In genomic region chr11:108501396-108501795, GRCh38 we compare ENCODE assay signal across 18 cellular contexts. TPM values are rescaled to one million over a fixed set of nuclear protein-coding genes. Genes with fewer than 3 reads are reported as not detected.
DNase-seq lines count a peak whose midpoint lies in the region; ATAC-seq, FAIRE-seq and TF ChIP-seq lines count a peak whose summit lies in the region.
"Had no signal": no experiment of that assay in that cellular context is flagged by ENCODE, and none has a peak within 500 bp of the region (broad histone marks: within the 10 kb centered on the region; RNA-seq: fewer than 3 reads in every experiment).

No MANE protein-coding gene starts in this region.

- 4% methylated on average over 5 of the region's 5 CpGs for WGBS in K562 (ENCODE audit: insufficient coverage, low coverage, missing lambda C conversion rate)

- FAIRE-seq in K562 (lab: Jason Lieb, UNC) = no peak

- H3K79me2 ChIP-seq in K562 (ENCODE audit: control insufficient read depth, insufficient read depth, low read length) = peaks cover 11% of the 10 kb centered on the region

- H3K36me3 Mint-ChIP-seq in nephron (ENCODE audit: low read depth) = no peaks in the 10 kb centered on the region
- peaks cover 1% of the 10 kb centered on the region for H3K36me3 Mint-ChIP-seq in activated T-helper 2 cell treated with anti-CD3 and anti-CD28 coated beads, Interferon-gamma antibody, Interleukin-2, Interleukin-4, amounts not matched to agents 10 μg/mL and 5 μg/mL and 100 μg/mL, durations not matched to agents 14 hours and 24 hours and 36 hours (ENCODE audit: low read depth)

- H3K4me2 ChIP-seq in K562 (ENCODE audit: insufficient read depth, low read length) = peak overlapping the region; percentile 68; the same call in 1 of the 2 replicates

- intact Hi-C loops in K562 (cut with micrococcal nuclease) = no loop called here
- intact Hi-C loops in cardiac septum (cut with DNase I) = no loop called here
- intact Hi-C loops in activated T-helper 2 cell treated with anti-CD3 and anti-CD28 coated beads, Interferon-gamma antibody, Interleukin-2, Interleukin-4, amounts not matched to agents 10 μg/mL and 5 μg/mL and 100 μg/mL, durations not matched to agents 14 hours and 24 hours and 36 hours (cut with micrococcal nuclease) = no loop called here

- no peaks in the 10 kb centered on the region for H3K27me3 Mint-ChIP-seq in nephron (ENCODE audit: low read depth)
- H3K27me3 Mint-ChIP-seq in activated T-helper 2 cell treated with anti-CD3 and anti-CD28 coated beads, Interferon-gamma antibody, Interleukin-2, Interleukin-4, amounts not matched to agents 10 μg/mL and 5 μg/mL and 100 μg/mL, durations not matched to agents 14 hours and 24 hours and 36 hours (ENCODE audit: low read depth) = peaks cover 10% of the 10 kb centered on the region
- H3K27me3 Mint-ChIP-seq: CD4-positive, alpha-beta memory T cell had no signal

- peak overlapping the region; percentile 73 for H2AFZ ChIP-seq in K562 (ENCODE audit: low read depth, low read length)

- H3K4me3 ChIP-seq in K562 = no peak overlapping the region
- H3K4me3 ChIP-seq: SJSA1 had no signal

- H3K9ac ChIP-seq in K562 (ENCODE audit: insufficient read depth in 1 of 2, low read depth in 2 of 2, low read length in 2 of 2) = peak overlapping the region in 1 of 2 experiments; percentile 36; a peak in 1 of 4 replicates

- peak overlapping the region in 2 of 3 experiments; percentile 24 to 34 for H3K4me3 Mint-ChIP-seq in nephron
- no peak overlapping the region for H3K4me3 Mint-ChIP-seq in activated T-helper 2 cell treated with anti-CD3 and anti-CD28 coated beads, Interferon-gamma antibody, Interleukin-2, Interleukin-4, amounts not matched to agents 10 μg/mL and 5 μg/mL and 100 μg/mL, durations not matched to agents 14 hours and 24 hours and 36 hours (ENCODE audit: low read depth)
- H3K4me3 Mint-ChIP-seq: B cell had no signal

- TF ChIP-seq RAD21 in K562 (CRISPR knock-in tag; conservative IDR thresholded peaks at IDR 0.05 in 1 of 2, IDR thresholded peaks at IDR 0.05 in 1 of 2) = no peak

- POLR2A ChIA-PET in K562 (lab: Yijun Ruan, JAX) = interaction anchor here (0.7 kb wide), 1 partner anchor 9 kb away, joined by 3 read pairs; no protein-coding TSS in a partner anchor

- no peak for TF ChIP-seq POLR2A in K562 (conservative IDR thresholded peaks at IDR 0.05)

- no peaks in the 10 kb centered on the region for H4K20me1 ChIP-seq in K562 (replicated peaks; ENCODE audit: control insufficient read depth, insufficient read depth, low read length)

- TF ChIP-seq CTCF in K562 (IDR thresholded peaks at IDR 0.05 in 2 of 3, conservative IDR thresholded peaks at IDR 0.05 in 1 of 3; ENCODE audit: insufficient read depth in 2 of 3, low read depth in 1 of 3, low read length in 3 of 3) (no peak), nephron (IDR thresholded peaks at IDR 0.05; ENCODE audit: unreplicated experiment in 3 of 3) (no peak)

- H3K27ac ChIP-seq in K562 (ENCODE audit: extremely low read depth, low read depth, low read length) = peak overlapping the region; percentile 56; the same call in 1 of the 3 replicates
- H3K27ac ChIP-seq: RWPE1, SJSA1 had no signal

- no peak for TF ChIP-seq EP300 in K562 (IDR thresholded peaks at IDR 0.05; ENCODE audit: low read length)

- H3K4me1 ChIP-seq in K562 (replicated peaks in 1 of 2; ENCODE audit: control insufficient read depth in 2 of 2, insufficient read depth in 2 of 2, low read length in 2 of 2) = peaks cover 17 to 31% of the 10 kb centered on the region in 2 experiments

- DNase-seq in AG08396 (ENCODE audit: low spot score) (peak; percentile 30), HCEC 1CT (peak; percentile 27), K562 (ENCODE audit: extremely low read depth in 1 of 4, low spot score in 3 of 4) (no peak), NCI-H1694 (lab: John Stamatoyannopoulos, UW) (no peak), cardiac septum (ENCODE audit: low spot score) (no peak)
- no peak for DNase-seq in activated T-helper 2 cell treated with anti-CD3 and anti-CD28 coated beads, Interferon-gamma antibody, Interleukin-2, Interleukin-4, amounts not matched to agents 10 μg/mL and 5 μg/mL and 100 μg/mL, durations not matched to agents 14 hours and 24 hours and 36 hours (ENCODE audit: low spot score)
- DNase-seq: CD4-positive, alpha-beta memory T cell; GOT3; NCI-H1105; NCI-H1930; NCI-H2171 treated with DMSO at 0.1 percent for 48 hours; NCI-H510A treated with DMSO at 0.1 percent for 48 hours had no signal

- no peaks in the 10 kb centered on the region for H3K27me3 ChIP-seq in K562 (ENCODE audit: control insufficient read depth in 2 of 2, insufficient read depth in 2 of 2, low read length in 2 of 2)
- H3K27me3 ChIP-seq: SJSA1 had no signal

- in situ Hi-C loops in K562 (cut with MboI) = no loop called here

- CTCF ChIA-PET in K562 (lab: Yijun Ruan, JAX; ENCODE audit: low intra/inter-chr PET ratio) = no interaction called here

- H3K27ac Mint-ChIP-seq in nephron = peak overlapping the region in 2 of 3 experiments; percentile 26 to 72
- no peak overlapping the region for H3K27ac Mint-ChIP-seq in activated T-helper 2 cell treated with anti-CD3 and anti-CD28 coated beads, Interferon-gamma antibody, Interleukin-2, Interleukin-4, amounts not matched to agents 10 μg/mL and 5 μg/mL and 100 μg/mL, durations not matched to agents 14 hours and 24 hours and 36 hours
- H3K27ac Mint-ChIP-seq: B cell had no signal

- no TSS peak for BruUV-seq in K562 (replicated peaks; lab: Mats Ljungman, UMichigan)

- H3K9me1 ChIP-seq in K562 (ENCODE audit: control insufficient read depth, insufficient read depth, low read length) = no peaks in the 10 kb centered on the region

- H3K9me3 Mint-ChIP-seq in nephron = no peaks in the 10 kb centered on the region
- no peaks in the 10 kb centered on the region for H3K9me3 Mint-ChIP-seq in activated T-helper 2 cell treated with anti-CD3 and anti-CD28 coated beads, Interferon-gamma antibody, Interleukin-2, Interleukin-4, amounts not matched to agents 10 μg/mL and 5 μg/mL and 100 μg/mL, durations not matched to agents 14 hours and 24 hours and 36 hours

- H3K36me3 ChIP-seq in K562 (ENCODE audit: control insufficient read depth, insufficient read depth, low read length) = no peaks in the 10 kb centered on the region
- H3K36me3 ChIP-seq: SJSA1 had no signal

- H3K4me1 Mint-ChIP-seq in nephron = peaks cover 12% of the 10 kb centered on the region
- peaks cover 12% of the 10 kb centered on the region for H3K4me1 Mint-ChIP-seq in activated T-helper 2 cell treated with anti-CD3 and anti-CD28 coated beads, Interferon-gamma antibody, Interleukin-2, Interleukin-4, amounts not matched to agents 10 μg/mL and 5 μg/mL and 100 μg/mL, durations not matched to agents 14 hours and 24 hours and 36 hours (ENCODE audit: low read depth)

- H3K9me3 ChIP-seq in K562 (replicated peaks; ENCODE audit: control insufficient read depth, insufficient read depth, low read depth, low read length) = no peaks in the 10 kb centered on the region
- H3K9me3 ChIP-seq: SJSA1 had no signal

- ATAC-seq in K562 (no peak), GM21367 (IDR thresholded peaks at IDR 0.05; ENCODE audit: unreplicated experiment) (no peak)

TF ChIP-seq in K562, 482 proteins besides CTCF, POLR2A, EP300 and RAD21 (continues in another document):
- no peak for TF ChIP-seq MAZ (CRISPR knock-in tag; conservative IDR thresholded peaks at IDR 0.05 in 1 of 2, IDR thresholded peaks at IDR 0.05 in 1 of 2)

RNA-seq across cellular contexts. Expression of gene POGLUT3, which starts 3.2 kb away (rescaled TPM):
- 9.7 and 15.3 TPM in 2 replicates for total RNA-seq in K562 (2011; cell fraction: chromatin; rRNA removed; ENCODE audit: low replicate concordance)
- total RNA-seq in K562 (2011; cell fraction: nucleolus; rRNA removed) = 8.7 and 12.1 TPM in 2 replicates
- total RNA-seq in K562 (2011; cell fraction: nucleoplasm; rRNA removed) = 14.9 and 25.2 TPM in 2 replicates
- total RNA-seq in K562 (2014; rRNA removed) (13.0 and 14.5 TPM in 2 replicates), K562 (2014; rRNA removed; fragmentation: Illumina TruSeq; extraction: Trizol) (23.0 and 28.2 TPM in 2 replicates), K562 (2015; rRNA removed; fragmentation: Illumina TruSeq; extraction: Trizol) (29.0 and 29.7 TPM in 2 replicates), K562 (2021) (15.3 and 18.0 TPM in 2 replicates), cardiac septum (8.6 TPM)
- polyA plus RNA-seq in K562 (2011; rRNA removed) (22.7 and 27.9 TPM in 2 replicates), K562 (2014; fragmentation: Illumina TruSeq; extraction: Trizol) (21.5 and 24.2 TPM in 2 replicates), K562 (2014; fragmentation: Nextera tagmentation; extraction: Ambion mirVana) (1 to 10 TPM; 4.6 to 6.8 TPM), K562 (2014; rRNA removed) (17.4 and 17.8 TPM in 2 replicates)
- 6.0 and 13.2 TPM in 2 replicates for polyA plus RNA-seq in K562 (2011; cell fraction: cytosol; rRNA removed)
- 4.8 and 5.3 TPM in 2 replicates for polyA plus RNA-seq in K562 (2011; cell fraction: nucleus; rRNA removed)
- 16.9 and 21.0 TPM in 2 replicates for polyA plus RNA-seq in K562 (2012)
- 29.1 and 35.3 TPM in 2 replicates for polyA minus RNA-seq in K562 (2011; rRNA and poly(A)+ RNA removed)
- 15.2 and 17.8 TPM in 2 replicates for polyA minus RNA-seq in K562 (2011; cell fraction: cytosol; rRNA and poly(A)+ RNA removed)
- polyA minus RNA-seq in K562 (2011; cell fraction: nucleus; rRNA and poly(A)+ RNA removed) = 2.6 and 5.6 TPM in 2 replicates
- 9.9 and 10.0 TPM in 2 replicates for total RNA-seq in activated T-helper 2 cell treated with anti-CD3 and anti-CD28 coated beads, Interferon-gamma antibody, Interleukin-2, Interleukin-4, amounts not matched to agents 10 μg/mL and 5 μg/mL and 100 μg/mL, durations not matched to agents 14 hours and 24 hours and 36 hours

RNA-seq across cellular contexts. Expression of gene C11orf65, which starts 34.1 kb away (rescaled TPM):
- total RNA-seq in K562 (2011; cell fraction: chromatin; rRNA removed; ENCODE audit: low replicate concordance) = 1.4 and 4.3 TPM in 2 replicates
- total RNA-seq in K562 (2011; cell fraction: nucleolus; rRNA removed) = 0.67 and 1.3 TPM in 2 replicates
- total RNA-seq in K562 (2011; cell fraction: nucleoplasm; rRNA removed) = 1.2 and 4.7 TPM in 2 replicates
- 1.1 and 1.2 TPM in 2 replicates for total RNA-seq in K562 (2014; rRNA removed)
- total RNA-seq in K562 (2014; rRNA removed; fragmentation: Illumina TruSeq; extraction: Trizol) = 1.5 and 1.8 TPM in 2 replicates
- total RNA-seq in K562 (2015; rRNA removed; fragmentation: Illumina TruSeq; extraction: Trizol) = 1.1 and 1.4 TPM in 2 replicates
- total RNA-seq in K562 (2021) = 0.81 and 1.1 TPM in 2 replicates
- polyA plus RNA-seq in K562 (2011; rRNA removed) = 1.2 TPM in 2 replicates
- polyA plus RNA-seq in K562 (2011; cell fraction: cytosol; rRNA removed) = 0.06 and 0.62 TPM in 2 replicates
- 0.85 and 1.00 TPM in 2 replicates for polyA plus RNA-seq in K562 (2011; cell fraction: nucleus; rRNA removed)
- polyA plus RNA-seq in K562 (2012) = 0.99 and 1.1 TPM in 2 replicates
- polyA plus RNA-seq in K562 (2014; fragmentation: Illumina TruSeq; extraction: Trizol) = 1.4 and 1.6 TPM in 2 replicates
- 1 to 10 TPM; 1.0 to 1.7 TPM for polyA plus RNA-seq in K562 (2014; fragmentation: Nextera tagmentation; extraction: Ambion mirVana)
- 1.4 and 2.1 TPM in 2 replicates for polyA plus RNA-seq in K562 (2014; rRNA removed)
- 2.5 and 2.7 TPM in 2 replicates for polyA minus RNA-seq in K562 (2011; rRNA and poly(A)+ RNA removed)
- polyA minus RNA-seq in K562 (2011; cell fraction: cytosol; rRNA and poly(A)+ RNA removed) = not detected in 2 replicates
- 1.3 and 2.2 TPM in 2 replicates for polyA minus RNA-seq in K562 (2011; cell fraction: nucleus; rRNA and poly(A)+ RNA removed)
- 0.62 TPM for total RNA-seq in cardiac septum
- total RNA-seq in activated T-helper 2 cell treated with anti-CD3 and anti-CD28 coated beads, Interferon-gamma antibody, Interleukin-2, Interleukin-4, amounts not matched to agents 10 μg/mL and 5 μg/mL and 100 μg/mL, durations not matched to agents 14 hours and 24 hours and 36 hours = 0.43 and 0.97 TPM in 2 replicates
- total RNA-seq: HT1080, SJSA1 had no signal

Comparison
In these comparisons a context has a peak if more than half of its experiments do, and no peak if none do; other contexts are left out.
1. DNase-seq: peak in AG08396 (single experiment) and HCEC 1CT (single experiment); none in K562 (0 of 4), NCI-H1694 (single experiment), cardiac septum (single experiment) and activated T-helper 2 cell treated with anti-CD3 and anti-CD28 coated beads, Interferon-gamma antibody, Interleukin-2, Interleukin-4, amounts not matched to agents 10 μg/mL and 5 μg/mL and 100 μg/mL, durations not matched to agents 14 hours and 24 hours and 36 hours (single experiment).